Comparison of ENCODE assay signal across 1 cellular context in the genomic region with DNA sequence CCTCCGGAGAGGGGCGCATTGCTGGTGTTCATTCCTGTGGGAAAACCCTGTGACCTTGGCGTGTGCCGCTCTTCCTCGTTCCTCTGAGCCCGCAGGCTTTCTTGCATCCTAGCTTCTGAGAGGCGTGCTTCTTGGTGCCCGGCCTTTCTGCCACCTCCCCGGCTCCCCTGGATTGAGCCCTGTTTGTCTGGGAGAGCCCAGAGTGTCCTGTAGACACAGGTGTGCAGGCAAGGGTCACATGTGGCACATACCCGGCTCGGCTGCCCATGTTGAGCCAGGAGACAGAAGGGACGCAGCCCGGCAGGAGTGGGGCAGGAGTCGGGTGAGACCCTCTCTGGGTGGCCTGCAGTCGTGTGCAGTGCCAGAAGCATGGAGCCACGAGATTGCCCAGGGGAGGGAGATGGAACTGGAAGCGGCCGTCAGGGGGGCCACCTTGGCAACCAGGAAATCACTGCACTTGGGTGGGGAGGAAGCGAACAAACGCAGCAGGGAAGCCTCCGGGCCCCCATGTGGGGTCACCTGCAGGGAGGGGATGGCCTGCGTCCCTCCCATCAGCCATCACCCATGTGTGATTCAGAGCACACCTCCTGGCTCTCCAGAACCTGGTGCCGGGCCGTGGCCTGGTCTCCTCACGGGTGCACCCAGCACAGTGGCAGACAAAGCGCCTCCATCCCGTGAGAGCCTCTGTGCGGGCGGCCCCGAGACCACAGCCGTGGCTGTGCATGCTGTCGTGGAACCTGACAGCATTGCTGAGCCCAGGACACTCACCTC.
A peak's percentile ranks its signal among the peaks of the same experiment; 100 is the strongest.
TF ChIP-seq lines count a peak whose summit lies in the region.

No MANE protein-coding gene starts in this region.

TF ChIP-seq in HepG2, 621 proteins besides CTCF, POLR2A, EP300 and RAD21:
- no peak for TF ChIP-seq ZNF274 (CRISPR knock-in tag; IDR thresholded peaks at IDR 0.05)
- no peak for TF ChIP-seq NONO (IDR thresholded peaks at IDR 0.05)
- 0 out of 2 replicates have a peak, but pooled peaks have one; percentile 21 for TF ChIP-seq NONO (CRISPR knock-in tag; conservative IDR thresholded peaks at IDR 0.05)
- peak; percentile 6 for TF ChIP-seq RBM22 (optimal IDR thresholded peaks at IDR 0.05; ENCODE audit: low read length)
- peak; percentile 33; the same call in 1 of the 2 replicates for TF ChIP-seq POLR2G (IDR thresholded peaks at IDR 0.05; ENCODE audit: low read depth, low read length)
- TF ChIP-seq AGO2 (optimal IDR thresholded peaks at IDR 0.05; ENCODE audit: low read depth, low read length): peak; percentile 84
